In the genomic region with DNA sequence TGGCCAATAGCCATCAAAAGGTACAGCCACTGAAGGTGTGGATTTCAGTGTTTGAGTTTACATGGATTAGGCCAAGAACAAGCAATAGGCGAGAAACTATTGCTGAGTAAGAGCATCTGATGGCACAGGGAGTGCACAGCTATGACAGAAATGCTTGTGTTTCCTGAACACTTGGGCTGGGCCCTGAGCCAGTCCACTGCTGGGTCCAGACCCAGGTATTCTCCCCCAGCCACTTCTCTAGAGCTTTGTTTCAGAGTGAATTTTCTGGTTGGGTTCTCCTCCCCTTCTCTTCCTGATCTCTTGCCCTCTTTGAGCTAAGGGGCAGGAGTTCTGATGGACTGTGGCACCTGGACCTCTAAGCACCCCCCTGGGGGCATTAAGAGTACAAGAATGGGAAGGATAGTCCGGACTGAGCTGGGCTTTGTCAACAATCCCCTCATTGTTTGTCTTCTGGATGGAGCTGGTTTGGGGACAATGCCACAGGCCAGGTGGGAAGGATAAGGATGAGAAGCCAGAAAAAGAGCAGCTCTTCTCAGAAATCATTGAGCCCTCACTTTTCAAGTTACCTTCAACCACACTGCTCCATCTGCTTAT, we compare ENCODE assay signal across 20 cellular contexts. TPM values are rescaled to one million over a fixed set of nuclear protein-coding genes. Genes with fewer than 3 reads are reported as not detected.
DNase-seq lines count a peak whose midpoint lies in the region; ATAC-seq, FAIRE-seq and TF ChIP-seq lines count a peak whose summit lies in the region.
"Had no signal": no experiment of that assay in that cellular context is flagged by ENCODE, and none has a peak within 500 bp of the region (broad histone marks: within the 10 kb centered on the region; RNA-seq: fewer than 3 reads in every experiment).

No MANE protein-coding gene starts in this region.

- H3K36me3 ChIP-seq in breast epithelium (no peaks in the 10 kb centered on the region), mammary epithelial cell (ENCODE audit: insufficient read depth, low read length) (no peaks in the 10 kb centered on the region), H1 (ENCODE audit: control insufficient read depth in 2 of 4, insufficient read depth in 4 of 4, low read length in 3 of 4) (no peaks in the 10 kb centered on the region; a peak in 1 of 8 replicates), mucosa of descending colon (ENCODE audit: low read depth) (no peaks in the 10 kb centered on the region)

- dilution Hi-C loops in mammary epithelial cell (cut with HindIII; ENCODE audit: low sequenced_read_pairs): no loop called here

- H3K14ac ChIP-seq in H1 (ENCODE audit: insufficient read length): no peak overlapping the region

- no TSS peak for BruUV-seq in mammary epithelial cell (replicated peaks; lab: Mats Ljungman, UMichigan)

- H3K27me3 Mint-ChIP-seq in mesothelial cell of epicardium (ENCODE audit: low read depth): peaks cover 11% of the 10 kb centered on the region

- no peaks in the 10 kb centered on the region for H3K79me1 ChIP-seq in H1 (ENCODE audit: low read depth, low read length)

- H2AFZ ChIP-seq in mammary epithelial cell (ENCODE audit: low read depth, low read length) (no peak overlapping the region), H1 (ENCODE audit: low read length) (no peak overlapping the region)

- no peak overlapping the region for H2AK5ac ChIP-seq in H1 (ENCODE audit: low read depth, low read length)

- CTCF ChIA-PET in mammary epithelial cell (lab: Charles Lee; ENCODE audit: low non-redundant PET) (no interaction called here), H1 (lab: Charles Lee; ENCODE audit: partially characterized antibody) (interaction anchor here (1.0 to 20.0 kb wide), 13 partner anchors 9 to 294 kb away, joined by 3 to 339 read pairs (median 4); partner anchors contain the start of genes HOXC5 and SMUG1)

- no peaks in the 10 kb centered on the region for H3K9me3 ChIP-seq in breast epithelium
- no peaks in the 10 kb centered on the region for H3K9me3 ChIP-seq in mammary epithelial cell (replicated peaks; ENCODE audit: insufficient read depth, low read length)
- H3K9me3 ChIP-seq in H1 (ENCODE audit: insufficient read depth in 2 of 2, low read depth in 1 of 2, low read length in 1 of 2): no peaks in the 10 kb centered on the region; a peak in 2 of 4 replicates
- H3K9me3 ChIP-seq in mucosa of descending colon: no peaks in the 10 kb centered on the region

- no peak overlapping the region for H4K91ac ChIP-seq in H1 (replicated peaks; ENCODE audit: insufficient read length, low read length)

- no peak overlapping the region for H2BK15ac ChIP-seq in H1 (ENCODE audit: low read length)

- FAIRE-seq in H1 (lab: Jason Lieb, UNC): no peak
- FAIRE-seq: D721Med, GM12892, HTR-8/SVneo had no signal

- in situ Hi-C loops in mammary epithelial cell (cut with MboI; ENCODE audit: low sequenced_read_pairs in 2 of 2): no loop called here

- peak overlapping the region; percentile 36 for H3K4me3 Mint-ChIP-seq in mesothelial cell of epicardium
- H3K4me3 Mint-ChIP-seq: CD8-positive, alpha-beta T cell had no signal

- 23% methylated on average over 2 of the region's 2 CpGs for WGBS in mammary epithelial cell (ENCODE audit: low coverage, missing lambda C conversion rate)
- WGBS in H1 (ENCODE audit: extremely low coverage in 1 of 2, insufficient coverage in 1 of 2, insufficient read length in 1 of 2, insufficient replicate concordance in 2 of 2, low coverage in 1 of 2, low lambda C conversion rate in 2 of 2, missing lambda C conversion rate in 1 of 2), 2 experiments: 29% methylated on average over 2 of the region's 2 CpGs; no CpG with 5 or more reads in 1 of the 2 experiments

- H3K4me3 ChIP-seq in breast epithelium (no peak overlapping the region), mammary epithelial cell (replicated peaks in 1 of 3; ENCODE audit: insufficient read depth in 1 of 3, low read depth in 2 of 3, low read length in 3 of 3) (no peak overlapping the region), H1 (ENCODE audit: extremely low read depth in 1 of 4, insufficient read depth in 2 of 4, low read depth in 3 of 4, low read length in 4 of 4) (no peak overlapping the region), mucosa of descending colon (no peak overlapping the region)

- no peak for TF ChIP-seq RAD21 in H1 (IDR thresholded peaks at IDR 0.05 in 1 of 2, conservative IDR thresholded peaks at IDR 0.05 in 1 of 2; ENCODE audit: low read depth in 2 of 2, low read length in 2 of 2)

- H3K9ac ChIP-seq in mammary epithelial cell (ENCODE audit: insufficient read depth, low read length) (no peak overlapping the region), H1 (replicated peaks in 1 of 4; ENCODE audit: extremely low read depth in 1 of 4, low read depth in 3 of 4, low read length in 3 of 4) (no peak overlapping the region)

- H3K4me2 ChIP-seq in mammary epithelial cell (ENCODE audit: insufficient read depth, low read depth, low read length): no peak overlapping the region
- no peak overlapping the region for H3K4me2 ChIP-seq in H1 (ENCODE audit: insufficient read depth in 1 of 2, low read depth in 2 of 2, low read length in 2 of 2)

- no peak overlapping the region for H3K18ac ChIP-seq in H1 (ENCODE audit: extremely low read depth, low read length)

- no peak for TF ChIP-seq EP300 in H1 (IDR thresholded peaks at IDR 0.05; ENCODE audit: borderline replicate concordance in 1 of 2, low read depth in 2 of 2, low read length in 2 of 2)

- H3K4me1 Mint-ChIP-seq in mesothelial cell of epicardium: peaks cover 92% of the 10 kb centered on the region
- H3K4me1 Mint-ChIP-seq: CD14-positive monocyte had no signal

- H2BK12ac ChIP-seq in H1 (ENCODE audit: low read depth, low read length): no peak overlapping the region

- H4K20me1 ChIP-seq in mammary epithelial cell (ENCODE audit: insufficient read depth, low read length): no peaks in the 10 kb centered on the region
- peaks cover 8 to 18% of the 10 kb centered on the region in 2 experiments for H4K20me1 ChIP-seq in H1 (replicated peaks in 1 of 2; ENCODE audit: control insufficient read depth in 1 of 2, insufficient read depth in 2 of 2, low read length in 2 of 2)

- H4K8ac ChIP-seq in H1 (ENCODE audit: extremely low read depth, insufficient read depth, low read length): no peak overlapping the region

- H3K4ac ChIP-seq in H1 (replicated peaks; ENCODE audit: insufficient read length, low read depth, low read length): no peak overlapping the region

- no peaks in the 10 kb centered on the region for H3K9me3 Mint-ChIP-seq in mesothelial cell of epicardium
- H3K9me3 Mint-ChIP-seq: CD8-positive, alpha-beta T cell had no signal

- ATAC-seq in mucosa of descending colon: no peak
- ATAC-seq in sciatic nerve: no peak
- no peak for ATAC-seq in GM21737 (IDR thresholded peaks at IDR 0.05; ENCODE audit: unreplicated experiment)
- ATAC-seq: CD8-positive, alpha-beta T cell had no signal

- no peak overlapping the region for H2BK120ac ChIP-seq in H1 (replicated peaks; ENCODE audit: low read depth, low read length)

- H3K79me2 ChIP-seq in mammary epithelial cell (ENCODE audit: insufficient read depth, low read length) (no peaks in the 10 kb centered on the region), H1 (ENCODE audit: control insufficient read depth in 1 of 2, insufficient read depth in 2 of 2, low read length in 2 of 2) (no peaks in the 10 kb centered on the region)

- no peaks in the 10 kb centered on the region for H3K36me3 Mint-ChIP-seq in mesothelial cell of epicardium
- H3K36me3 Mint-ChIP-seq: CD14-positive monocyte; CD8-positive, alpha-beta T cell had no signal

- no peak for TF ChIP-seq CTCF in breast epithelium (IDR thresholded peaks at IDR 0.05)
- TF ChIP-seq CTCF in mammary epithelial cell (conservative IDR thresholded peaks at IDR 0.05 in 1 of 2, IDR thresholded peaks at IDR 0.05 in 1 of 2; ENCODE audit: extremely low read depth in 1 of 2, insufficient read depth in 1 of 2, low read depth in 1 of 2, low read length in 2 of 2): no peak
- no peak for TF ChIP-seq CTCF in H1 (IDR thresholded peaks at IDR 0.05; ENCODE audit: control extremely low read depth in 1 of 3, insufficient read depth in 1 of 3, low read depth in 1 of 3, low read length in 3 of 3)
- TF ChIP-seq CTCF in mesothelial cell of epicardium (IDR thresholded peaks at IDR 0.05; ENCODE audit: unreplicated experiment): no peak
- TF ChIP-seq CTCF in mucosa of descending colon (IDR thresholded peaks at IDR 0.05): no peak

- peaks cover 0 to 9% of the 10 kb centered on the region in 2 donors for H3K4me1 ChIP-seq in breast epithelium
- H3K4me1 ChIP-seq in mammary epithelial cell (ENCODE audit: insufficient read depth, low read length): peaks cover 13% of the 10 kb centered on the region
- H3K4me1 ChIP-seq in H1 (replicated peaks in 1 of 4; ENCODE audit: control insufficient read depth in 3 of 4, insufficient read depth in 4 of 4, low read length in 3 of 4): no peaks in the 10 kb centered on the region; a peak in 1 of 7 replicates
- H3K4me1 ChIP-seq in mucosa of descending colon (ENCODE audit: low read depth): no peaks in the 10 kb centered on the region

- H2BK20ac ChIP-seq in H1 (ENCODE audit: low read length): no peak overlapping the region

- no peaks in the 10 kb centered on the region for H3K23me2 ChIP-seq in H1 (ENCODE audit: low read depth, low read length)

- no peaks in the 10 kb centered on the region for H3K27me3 ChIP-seq in breast epithelium
- no peaks in the 10 kb centered on the region for H3K27me3 ChIP-seq in mammary epithelial cell (ENCODE audit: insufficient read depth, low read length)
- H3K27me3 ChIP-seq in H1 (replicated peaks in 1 of 4; ENCODE audit: control insufficient read depth in 3 of 4, extremely low read depth in 1 of 4, insufficient read depth in 3 of 4, low read length in 3 of 4): peaks cover 95 to 100% (median 99%) of the 10 kb centered on the region in 4 experiments

- H2BK5ac ChIP-seq in H1 (ENCODE audit: low read depth, low read length): no peak overlapping the region

- H3K27ac ChIP-seq in breast epithelium (peak overlapping the region; percentile 68 to 91), mammary epithelial cell (ENCODE audit: insufficient read depth, low read depth, low read length) (no peak overlapping the region), H1 (ENCODE audit: low read depth, low read length) (no peak overlapping the region)
- H3K27ac ChIP-seq: 22Rv1 had no signal

- no peak for TF ChIP-seq POLR2A in breast epithelium (IDR thresholded peaks at IDR 0.05)
- TF ChIP-seq POLR2A in H1 (IDR thresholded peaks at IDR 0.05; ENCODE audit: control extremely low read depth in 1 of 2, low read depth in 2 of 2, low read length in 2 of 2): no peak

- DNase-seq in breast epithelium (ENCODE audit: low spot score in 2 of 2) (peak in 1 of 2 donors; percentile 69), mammary epithelial cell (no peak), H1 (ENCODE audit: low read depth in 1 of 2, low spot score in 2 of 2) (no peak), mesothelial cell of epicardium (ENCODE audit: low spot score in 2 of 2, unreplicated experiment in 2 of 2) (no peak), mucosa of descending colon (no peak), sciatic nerve (ENCODE audit: low spot score) (no peak), HT-29 (ENCODE audit: low spot score) (no peak)
- DNase-seq: CD8-positive, alpha-beta T cell; COR-L47; DMS153; EL; GDM1; H7 had no signal

- POLR2A ChIA-PET in H1 (lab: Charles Lee; ENCODE audit: partially characterized antibody): interaction anchor here (0.6 kb wide), 2 partner anchors 32 to 177 kb away, joined by 3 read pairs; partner anchors contain the start of gene HOXC8

- intact Hi-C loops in breast epithelium (cut with DNase I; ENCODE audit: low total_unique reads) (no loop called here), mammary epithelial cell (cut with micrococcal nuclease) (no loop called here), mucosa of descending colon (cut with DNase I, micrococcal nuclease) (no loop called here), sciatic nerve (cut with DNase I) (no loop called here)

- no peak overlapping the region for H3K56ac ChIP-seq in H1 (replicated peaks; ENCODE audit: insufficient read length, low read depth, low read length)

- peak overlapping the region; percentile 35 for H3K27ac Mint-ChIP-seq in mesothelial cell of epicardium
- H3K27ac Mint-ChIP-seq: CD14-positive monocyte; CD8-positive, alpha-beta T cell had no signal

- no peak overlapping the region for H4K5ac ChIP-seq in H1 (ENCODE audit: insufficient read length, low read depth, low read length)

- H3K23ac ChIP-seq in H1 (ENCODE audit: insufficient read length): no peak overlapping the region

RNA-seq across cellular contexts. Expression of gene HOXC5, which starts 8.3 kb away (rescaled TPM):
- total RNA-seq in breast epithelium: under 1 TPM; 0.73 to 0.98 (median 0.96) TPM
- total RNA-seq in mammary epithelial cell: 1 to 10 TPM in 1 of 2 donors, under 1 TPM in 1; 0.67 to 1.4 TPM
- 0.80 TPM for polyA plus RNA-seq in mammary epithelial cell
- not detected for polyA minus RNA-seq in mammary epithelial cell
- not detected in 2 replicates for total RNA-seq in H1 (2021; fragmentation: NEBNext Ultra II Directional; extraction: Animal tissue kit (Norgen Biotek cat#: 25700))
- not detected in 2 replicates for polyA plus RNA-seq in H1 (2011; rRNA removed)
- not detected for polyA plus RNA-seq in H1 (2011; cell fraction: cytosol; rRNA removed)
- polyA plus RNA-seq in H1 (2011; cell fraction: nucleus; rRNA removed): not detected
- not detected in 4 replicates for polyA plus RNA-seq in H1 (2012, experiment 1 of 2)
- polyA plus RNA-seq in H1 (2012, experiment 2 of 2): not detected
- not detected for polyA plus RNA-seq in H1 (2013, experiment 1 of 2)
- polyA plus RNA-seq in H1 (2013, experiment 2 of 2): not detected
- not detected in 2 replicates for polyA minus RNA-seq in H1 (2011; rRNA and poly(A)+ RNA removed)
- polyA minus RNA-seq in H1 (2011; cell fraction: cytosol; rRNA and poly(A)+ RNA removed): not detected
- polyA minus RNA-seq in H1 (2011; cell fraction: nucleus; rRNA and poly(A)+ RNA removed): not detected
- total RNA-seq in mesothelial cell of epicardium: 28.7 to 33.8 TPM (median 29.3 TPM) in 3 replicates
- total RNA-seq in mucosa of descending colon: not detected
- total RNA-seq in sciatic nerve: 5.6 TPM
- total RNA-seq in HT-29 (2014; rRNA removed; shearing (Covaris generic)): 0.41 and 0.81 TPM in 2 replicates
- total RNA-seq: CD8-positive, alpha-beta T cell; H7 had no signal
- polyA plus RNA-seq: BJ, CD14-positive monocyte had no signal

RNA-seq across cellular contexts. Expression of gene HOXC4, which starts 12.4 kb away (rescaled TPM):
- total RNA-seq in breast epithelium (1 to 10 TPM; 1.8 to 2.3 (median 1.9) TPM), mammary epithelial cell (10 to 100 TPM in 1 of 2 donors, under 1 TPM in 1; 0.83 to 11.9 TPM), mesothelial cell of epicardium (67.4 to 73.6 TPM (median 69.4 TPM) in 3 replicates), mucosa of descending colon (1 to 10 TPM in 1 of 3 donors, not detected in 2; 2.3 TPM), sciatic nerve (23.6 TPM)
- polyA plus RNA-seq in mammary epithelial cell (2.4 TPM), H1 (2011; rRNA removed) (not detected in 2 replicates)
- 4.0 TPM for polyA minus RNA-seq in mammary epithelial cell
- not detected in 2 replicates for total RNA-seq in H1 (2021; fragmentation: NEBNext Ultra II Directional; extraction: Animal tissue kit (Norgen Biotek cat#: 25700))
- not detected for polyA plus RNA-seq in H1 (2011; cell fraction: cytosol; rRNA removed)
- polyA plus RNA-seq in H1 (2011; cell fraction: nucleus; rRNA removed): not detected
- polyA plus RNA-seq in H1 (2012, experiment 1 of 2): not detected in 4 replicates
- not detected for polyA plus RNA-seq in H1 (2012, experiment 2 of 2)
- 0.02 TPM for polyA plus RNA-seq in H1 (2013, experiment 1 of 2)
- 0.02 TPM for polyA plus RNA-seq in H1 (2013, experiment 2 of 2)
- polyA minus RNA-seq in H1 (2011; rRNA and poly(A)+ RNA removed): not detected in 2 replicates
- polyA minus RNA-seq in H1 (2011; cell fraction: cytosol; rRNA and poly(A)+ RNA removed): not detected
- polyA minus RNA-seq in H1 (2011; cell fraction: nucleus; rRNA and poly(A)+ RNA removed): not detected
- total RNA-seq in HT-29 (2014; rRNA removed; shearing (Covaris generic)): 4.0 and 6.8 TPM in 2 replicates
- total RNA-seq: H7 had no signal
- polyA plus RNA-seq: CD14-positive monocyte had no signal

RNA-seq across cellular contexts. Expression of gene HOXC6, which starts 13.0 kb away (rescaled TPM):
- 1 to 10 TPM; 3.3 to 4.1 (median 4.0) TPM for total RNA-seq in breast epithelium
- total RNA-seq in mammary epithelial cell: 10 to 100 TPM in 1 of 2 donors, 1 to 10 TPM in 1; 1.7 to 10.9 TPM
- polyA plus RNA-seq in mammary epithelial cell: 4.2 TPM
- polyA minus RNA-seq in mammary epithelial cell: 0.57 TPM
- total RNA-seq in H1 (2021; fragmentation: NEBNext Ultra II Directional; extraction: Animal tissue kit (Norgen Biotek cat#: 25700)): not detected in 2 replicates
- not detected in 2 replicates for polyA plus RNA-seq in H1 (2011; rRNA removed)
- polyA plus RNA-seq in H1 (2011; cell fraction: cytosol; rRNA removed): not detected
- not detected for polyA plus RNA-seq in H1 (2011; cell fraction: nucleus; rRNA removed)
- not detected in 4 replicates for polyA plus RNA-seq in H1 (2012, experiment 1 of 2)
- polyA plus RNA-seq in H1 (2012, experiment 2 of 2): not detected
- polyA plus RNA-seq in H1 (2013, experiment 1 of 2): not detected
- polyA plus RNA-seq in H1 (2013, experiment 2 of 2): not detected
- polyA minus RNA-seq in H1 (2011; rRNA and poly(A)+ RNA removed): not detected in 2 replicates
- polyA minus RNA-seq in H1 (2011; cell fraction: cytosol; rRNA and poly(A)+ RNA removed): not detected
- not detected for polyA minus RNA-seq in H1 (2011; cell fraction: nucleus; rRNA and poly(A)+ RNA removed)
- total RNA-seq in mesothelial cell of epicardium: 15.5 to 17.4 TPM (median 16.3 TPM) in 3 replicates
- under 1 TPM in 2 of 3 donors, not detected in 1; 0.22 to 0.32 TPM for total RNA-seq in mucosa of descending colon
- 35.3 TPM for total RNA-seq in sciatic nerve
- total RNA-seq in HT-29 (2014; rRNA removed; shearing (Covaris generic)): 1.4 and 1.6 TPM in 2 replicates
- total RNA-seq: CD8-positive, alpha-beta T cell; H7 had no signal
- polyA plus RNA-seq: CD14-positive monocyte had no signal

RNA-seq across cellular contexts. Expression of gene HOXC8, which starts 32.4 kb away (rescaled TPM):
- total RNA-seq in breast epithelium (1 to 10 TPM in 2 of 3 donors, under 1 TPM in 1; 0.73 to 5.4 (median 2.0) TPM), mammary epithelial cell (1 to 10 TPM; 2.3 to 7.9 TPM), mesothelial cell of epicardium (4.9 to 5.9 TPM (median 5.5 TPM) in 3 replicates), mucosa of descending colon (not detected), sciatic nerve (7.0 TPM)
- polyA plus RNA-seq in mammary epithelial cell (4.3 TPM), H1 (2011; rRNA removed) (not detected in 2 replicates)
- 3.2 TPM for polyA minus RNA-seq in mammary epithelial cell
- not detected in 2 replicates for total RNA-seq in H1 (2021; fragmentation: NEBNext Ultra II Directional; extraction: Animal tissue kit (Norgen Biotek cat#: 25700))
- not detected for polyA plus RNA-seq in H1 (2011; cell fraction: cytosol; rRNA removed)
- polyA plus RNA-seq in H1 (2011; cell fraction: nucleus; rRNA removed): not detected
- 0.09 TPM in 1 of 4 replicates, not detected in the others for polyA plus RNA-seq in H1 (2012, experiment 1 of 2)
- polyA plus RNA-seq in H1 (2012, experiment 2 of 2): not detected
- not detected for polyA plus RNA-seq in H1 (2013, experiment 1 of 2)
- polyA plus RNA-seq in H1 (2013, experiment 2 of 2): not detected
- not detected in 2 replicates for polyA minus RNA-seq in H1 (2011; rRNA and poly(A)+ RNA removed)
- not detected for polyA minus RNA-seq in H1 (2011; cell fraction: cytosol; rRNA and poly(A)+ RNA removed)
- not detected for polyA minus RNA-seq in H1 (2011; cell fraction: nucleus; rRNA and poly(A)+ RNA removed)
- 0.10 and 0.23 TPM in 2 replicates for total RNA-seq in HT-29 (2014; rRNA removed; shearing (Covaris generic))
- total RNA-seq: CD8-positive, alpha-beta T cell; H7 had no signal
- polyA plus RNA-seq: CD14-positive monocyte had no signal

RNA-seq across cellular contexts. Expression of gene HOXC9, which starts 41.2 kb away (rescaled TPM):
- total RNA-seq in breast epithelium (10 to 100 TPM in 1 of 3 donors, 1 to 10 TPM in 2; 3.8 to 16.8 (median 4.6) TPM), mammary epithelial cell (1 to 10 TPM; 3.2 to 9.4 TPM), mesothelial cell of epicardium (1.1 to 2.0 TPM (median 1.6 TPM) in 3 replicates), mucosa of descending colon (not detected), sciatic nerve (10.2 TPM)
- polyA plus RNA-seq in mammary epithelial cell (2.9 TPM), H1 (2011; rRNA removed) (not detected in 2 replicates)
- 4.2 TPM for polyA minus RNA-seq in mammary epithelial cell
- total RNA-seq in H1 (2021; fragmentation: NEBNext Ultra II Directional; extraction: Animal tissue kit (Norgen Biotek cat#: 25700)): not detected in 2 replicates
- not detected for polyA plus RNA-seq in H1 (2011; cell fraction: cytosol; rRNA removed)
- not detected for polyA plus RNA-seq in H1 (2011; cell fraction: nucleus; rRNA removed)
- not detected in 4 replicates for polyA plus RNA-seq in H1 (2012, experiment 1 of 2)
- not detected for polyA plus RNA-seq in H1 (2012, experiment 2 of 2)
- polyA plus RNA-seq in H1 (2013, experiment 1 of 2): not detected
- not detected for polyA plus RNA-seq in H1 (2013, experiment 2 of 2)
- not detected in 2 replicates for polyA minus RNA-seq in H1 (2011; rRNA and poly(A)+ RNA removed)
- polyA minus RNA-seq in H1 (2011; cell fraction: cytosol; rRNA and poly(A)+ RNA removed): not detected
- polyA minus RNA-seq in H1 (2011; cell fraction: nucleus; rRNA and poly(A)+ RNA removed): not detected
- total RNA-seq in HT-29 (2014; rRNA removed; shearing (Covaris generic)): 0.23 and 0.76 TPM in 2 replicates
- total RNA-seq: CD8-positive, alpha-beta T cell; H7 had no signal
- polyA plus RNA-seq: CD14-positive monocyte had no signal

Comparison
In these comparisons a context has a peak if more than half of its experiments do, and no peak if none do; other contexts are left out.
1. H3K27ac ChIP-seq: peak in breast epithelium (2 of 2); none in mammary epithelial cell (single experiment) and H1 (single experiment).